12 cellular contexts compared by ENCODE assay signal in genomic region chr4:184645904-184646610, GRCh38. TPM values are rescaled to one million over a fixed set of nuclear protein-coding genes. Genes with fewer than 3 reads are reported as not detected.
DNase-seq lines count a peak whose midpoint lies in the region; ATAC-seq and TF ChIP-seq lines count a peak whose summit lies in the region.
"Had no signal": no experiment of that assay in that cellular context is flagged by ENCODE, and none has a peak within 500 bp of the region (broad histone marks: within the 10 kb centered on the region; RNA-seq: fewer than 3 reads in every experiment).

No MANE protein-coding gene starts in this region.

- DNase-seq in H9 (no peak), medulla oblongata (ENCODE audit: extremely low spot score) (peak; percentile 70), retina (no peak)
- DNase-seq in activated naive CD8-positive, alpha-beta T cell treated with anti-CD3 and anti-CD28 coated beads, Interleukin-2, amount 50 U/mL, for 24 hours: no peak
- DNase-seq in stimulated activated naive CD4-positive, alpha-beta T cell (lab: John Stamatoyannopoulos, UW): no peak
- no peak for DNase-seq in activated effector memory CD4-positive, alpha-beta T cell treated with Interleukin-2 at 50 U/mL for 16 hours
- DNase-seq: NCI-H345; stimulated activated CD4-positive, alpha-beta T cell treated with anti-CD3 and anti-CD28 coated beads, Interleukin-12 subunit alpha, Interleukin-12 subunit beta, amount 100 ng/mL, for 4 hours; stimulated activated naive B cell treated with anti-CD40 and anti-IgM and Interleukin-4, amounts not matched to agents 10 μg/mL and 1 μg/mL and 100 μg/mL, for 72 hours had no signal

- no peak for ATAC-seq in activated naive CD8-positive, alpha-beta T cell treated with anti-CD3 and anti-CD28 coated beads, Interleukin-2, amount 50 U/mL, for 24 hours
- ATAC-seq in HG03342 (IDR thresholded peaks at IDR 0.05; ENCODE audit: unreplicated experiment): no peak
- ATAC-seq: stimulated activated naive B cell treated with anti-CD40 and anti-IgM and Interleukin-4, amounts not matched to agents 10 μg/mL and 1 μg/mL and 100 μg/mL, for 72 hours had no signal

- no peak overlapping the region for H2BK5ac ChIP-seq in H9 (ENCODE audit: insufficient read length, low read length)

- H3K9ac ChIP-seq in BLaER1 (0 out of 2 replicates have a peak overlapping the region, but pooled peaks have one; percentile 0), H9 (ENCODE audit: extremely low read depth, insufficient read length, low read length) (no peak overlapping the region)

- no peak overlapping the region for H3K56ac ChIP-seq in H9 (ENCODE audit: insufficient read length, low read depth, low read length)

- peaks cover 13% of the 10 kb centered on the region for H3K23me2 ChIP-seq in H9 (ENCODE audit: insufficient read length, low read depth, low read length, poor library complexity, severe bottlenecking)

- no peaks in the 10 kb centered on the region for H3K27me3 Mint-ChIP-seq in H9 (ENCODE audit: low read depth)
- no peaks in the 10 kb centered on the region for H3K27me3 Mint-ChIP-seq in activated naive CD8-positive, alpha-beta T cell treated with anti-CD3 and anti-CD28 coated beads, Interleukin-2, amount 50 U/mL, for 24 hours
- H3K27me3 Mint-ChIP-seq: stimulated activated naive B cell treated with anti-CD40 and anti-IgM and Interleukin-4, amounts not matched to agents 10 μg/mL and 1 μg/mL and 100 μg/mL, for 72 hours had no signal

- no peaks in the 10 kb centered on the region for H3K9me3 Mint-ChIP-seq in H9
- no peaks in the 10 kb centered on the region for H3K9me3 Mint-ChIP-seq in activated naive CD8-positive, alpha-beta T cell treated with anti-CD3 and anti-CD28 coated beads, Interleukin-2, amount 50 U/mL, for 24 hours
- H3K9me3 Mint-ChIP-seq: stimulated activated naive B cell treated with anti-CD40 and anti-IgM and Interleukin-4, amounts not matched to agents 10 μg/mL and 1 μg/mL and 100 μg/mL, for 72 hours had no signal

- no peak overlapping the region for H4K5ac ChIP-seq in H9 (ENCODE audit: insufficient read length, low read depth, low read length)

- H3K9me3 ChIP-seq in BLaER1 (no peaks in the 10 kb centered on the region), H9 (ENCODE audit: control insufficient read depth, low read depth, low read length) (no peaks in the 10 kb centered on the region)

- H3K4me2 ChIP-seq in BLaER1: peak overlapping the region; percentile 95
- H3K4me2 ChIP-seq in H9 (ENCODE audit: insufficient read depth, insufficient read length, low read length): no peak overlapping the region

- peaks cover 69% of the 10 kb centered on the region for H4K20me1 ChIP-seq in BLaER1
- no peaks in the 10 kb centered on the region for H4K20me1 ChIP-seq in H9 (ENCODE audit: control insufficient read depth, insufficient read depth, insufficient read length)

- H4K91ac ChIP-seq in H9 (ENCODE audit: insufficient read length, low read depth, low read length): no peak overlapping the region

- H4K8ac ChIP-seq in H9 (replicated peaks; ENCODE audit: insufficient read length, low read depth, low read length): no peak overlapping the region

- peaks cover 36% of the 10 kb centered on the region for H3K4me1 ChIP-seq in BLaER1
- peaks cover 16% of the 10 kb centered on the region for H3K4me1 ChIP-seq in H9 (ENCODE audit: insufficient read depth, low read length)

- no peak overlapping the region for H3K14ac ChIP-seq in H9 (ENCODE audit: insufficient read depth, low read length)

- no peak overlapping the region for H2AK5ac ChIP-seq in H9 (ENCODE audit: insufficient read length, low read length)

- 0 out of 5 replicates have a peak overlapping the region, but pooled peaks have one; percentile 83 to 87 for H3K4me3 Mint-ChIP-seq in H9
- H3K4me3 Mint-ChIP-seq in activated naive CD8-positive, alpha-beta T cell treated with anti-CD3 and anti-CD28 coated beads, Interleukin-2, amount 50 U/mL, for 24 hours: peak overlapping the region; percentile 97

- H3K27ac Mint-ChIP-seq in H9: no peak overlapping the region
- no peak overlapping the region for H3K27ac Mint-ChIP-seq in activated naive CD8-positive, alpha-beta T cell treated with anti-CD3 and anti-CD28 coated beads, Interleukin-2, amount 50 U/mL, for 24 hours
- H3K27ac Mint-ChIP-seq: stimulated activated naive B cell treated with anti-CD40 and anti-IgM and Interleukin-4, amounts not matched to agents 10 μg/mL and 1 μg/mL and 100 μg/mL, for 72 hours had no signal

- no peak overlapping the region for H2BK12ac ChIP-seq in H9 (ENCODE audit: insufficient read length, low read depth, low read length)

- no peak overlapping the region for H2BK15ac ChIP-seq in H9 (ENCODE audit: low read depth, low read length)

- WGBS in H9 (ENCODE audit: extremely low coverage, insufficient read length, low lambda C conversion rate): no CpG with 5 or more reads among the region's 6 CpGs

- no peaks in the 10 kb centered on the region for H3K79me1 ChIP-seq in H9 (ENCODE audit: insufficient read depth, low read depth, low read length, poor library complexity, severe bottlenecking)

- no peak overlapping the region for H3T11ph ChIP-seq in H9 (ENCODE audit: low read length)

- H3K18ac ChIP-seq in H9 (ENCODE audit: insufficient read length, low read depth, low read length): no peak overlapping the region

- H3K4ac ChIP-seq in H9 (ENCODE audit: low read depth, low read length): no peak overlapping the region

- no peak overlapping the region for H3K4me3 ChIP-seq in BLaER1
- H3K4me3 ChIP-seq: lung had no signal

- H3K79me2 ChIP-seq in H9 (ENCODE audit: insufficient read depth, low read length): peaks cover 45% of the 10 kb centered on the region

- no peak overlapping the region for H3K27ac ChIP-seq in BLaER1
- no peak overlapping the region for H3K27ac ChIP-seq in H9 (ENCODE audit: insufficient read length, low read depth, low read length)

- no peak overlapping the region for H2BK120ac ChIP-seq in H9 (ENCODE audit: low read depth, low read length, poor library complexity, severe bottlenecking)

- H2BK20ac ChIP-seq in H9 (ENCODE audit: low read depth, low read length, poor library complexity, severe bottlenecking): no peak overlapping the region

- no peak overlapping the region for H2AFZ ChIP-seq in H9 (ENCODE audit: low read length)

- H3K36me3 ChIP-seq in BLaER1: peaks cover 24% of the 10 kb centered on the region

- peaks cover 5 to 33% (median 21%) of the 10 kb centered on the region in 3 experiments; a peak in 6 of 7 replicates for H3K36me3 Mint-ChIP-seq in H9 (ENCODE audit: insufficient read depth in 1 of 3, low read depth in 3 of 3)
- H3K36me3 Mint-ChIP-seq in activated naive CD8-positive, alpha-beta T cell treated with anti-CD3 and anti-CD28 coated beads, Interleukin-2, amount 50 U/mL, for 24 hours (ENCODE audit: low read depth): peaks cover 54% of the 10 kb centered on the region

- H3K27me3 ChIP-seq in BLaER1: no peaks in the 10 kb centered on the region
- no peaks in the 10 kb centered on the region for H3K27me3 ChIP-seq in H9 (ENCODE audit: insufficient read depth, low read length)

- peaks cover 61 to 68% of the 10 kb centered on the region in 2 experiments for H3K4me1 Mint-ChIP-seq in H9
- peaks cover 72% of the 10 kb centered on the region for H3K4me1 Mint-ChIP-seq in activated naive CD8-positive, alpha-beta T cell treated with anti-CD3 and anti-CD28 coated beads, Interleukin-2, amount 50 U/mL, for 24 hours

- no peak for TF ChIP-seq CTCF in H9 (conservative IDR thresholded peaks at IDR 0.05)

- no peak overlapping the region for H3K23ac ChIP-seq in H9 (ENCODE audit: insufficient read length, low read depth, low read length)

RNA-seq across cellular contexts. Expression of gene CASP3, which starts 3.2 kb away (rescaled TPM):
- total RNA-seq in H9 (2021): 107 and 110 TPM in 2 replicates

RNA-seq across cellular contexts. Expression of gene PRIMPOL, which starts 3.5 kb away (rescaled TPM):
- 4.9 and 6.3 TPM in 2 replicates for total RNA-seq in H9 (2021)
